ENCODE assay signal across 9 cellular contexts in genomic region chr19:43594081-43594697, GRCh38. TPM values are rescaled to one million over a fixed set of nuclear protein-coding genes. Genes with fewer than 3 reads are reported as not detected.
DNase-seq lines count a peak whose midpoint lies in the region; FAIRE-seq and TF ChIP-seq lines count a peak whose summit lies in the region.
"Had no signal": no experiment of that assay in that cellular context is flagged by ENCODE, and none has a peak within 500 bp of the region (broad histone marks: within the 10 kb centered on the region; RNA-seq: fewer than 3 reads in every experiment).

No MANE protein-coding gene starts in this region.

- POLR2A ChIA-PET in BJ (lab: Charles Lee) = interaction anchor here (0.6 kb wide), 1 partner anchor 74 kb away, joined by 4 read pairs; no protein-coding TSS in a partner anchor

- H3K27me3 ChIP-seq in BJ (ENCODE audit: control insufficient read depth, insufficient read depth, low read length) = no peaks in the 10 kb centered on the region
- no peaks in the 10 kb centered on the region for H3K27me3 ChIP-seq in neural progenitor cell
- H3K27me3 ChIP-seq: adrenal gland had no signal

- H3F3A ChIP-seq in neural progenitor cell (ENCODE audit: low read depth) = peaks cover 20% of the 10 kb centered on the region

- intact Hi-C loops in dendritic cell treated with granulocyte-macrophage colony-stimulating factor and Interleukin-4, amounts not matched to agents 40 ng/mL and 50 ng/mL, for 4 days (cut with micrococcal nuclease) = loop anchor here (10.0 kb wide), 1 partner anchor 149 kb away; no protein-coding TSS in a partner anchor

- no peak overlapping the region for H3K27ac ChIP-seq in neural progenitor cell

- H3K36me3 Mint-ChIP-seq in dendritic cell treated with granulocyte-macrophage colony-stimulating factor and Interleukin-4, amounts not matched to agents 40 ng/mL and 50 ng/mL, for 4 days (ENCODE audit: low read depth) = peaks cover 80% of the 10 kb centered on the region
- H3K36me3 Mint-ChIP-seq in neural progenitor cell = peaks cover 12% of the 10 kb centered on the region

- H4K20me1 ChIP-seq in neural progenitor cell (ENCODE audit: low read depth) = peaks cover 21% of the 10 kb centered on the region

- CTCF ChIA-PET in BJ (lab: Yijun Ruan, JAX) = interaction anchor here (0.6 to 4.9 kb wide), 23 partner anchors 10 to 231 kb away, joined by 3 to 43 read pairs (median 4); partner anchors contain the start of genes ETHE1, XRCC1 and ZNF575

- peaks cover 19% of the 10 kb centered on the region for H3K36me3 ChIP-seq in BJ (ENCODE audit: control insufficient read depth, insufficient read depth, low read length)
- H3K36me3 ChIP-seq in neural progenitor cell = no peaks in the 10 kb centered on the region

- H3K4me3 Mint-ChIP-seq in dendritic cell treated with granulocyte-macrophage colony-stimulating factor and Interleukin-4, amounts not matched to agents 40 ng/mL and 50 ng/mL, for 4 days = peak overlapping the region; percentile 50
- peak overlapping the region; percentile 93 for H3K4me3 Mint-ChIP-seq in neural progenitor cell

- no peak overlapping the region for H2AFZ ChIP-seq in neural progenitor cell (replicated peaks)

- H3K9me3 Mint-ChIP-seq in dendritic cell treated with granulocyte-macrophage colony-stimulating factor and Interleukin-4, amounts not matched to agents 40 ng/mL and 50 ng/mL, for 4 days = no peaks in the 10 kb centered on the region
- no peaks in the 10 kb centered on the region for H3K9me3 Mint-ChIP-seq in neural progenitor cell

- peak overlapping the region; percentile 98 for H3K27ac Mint-ChIP-seq in dendritic cell treated with granulocyte-macrophage colony-stimulating factor and Interleukin-4, amounts not matched to agents 40 ng/mL and 50 ng/mL, for 4 days
- H3K27ac Mint-ChIP-seq in neural progenitor cell = no peak overlapping the region

- peak overlapping the region; percentile 64 for H3K4me3 ChIP-seq in BJ (ENCODE audit: low read depth, low read length)
- peak overlapping the region; percentile 91 for H3K4me3 ChIP-seq in LNCaP clone FGC (ENCODE audit: low read depth, low read length)
- H3K4me3 ChIP-seq in neural progenitor cell = peak overlapping the region; percentile 64

- TF ChIP-seq CTCF in BJ (IDR thresholded peaks at IDR 0.05; ENCODE audit: insufficient read depth, low read depth, low read length) (no peak), LNCaP clone FGC (IDR thresholded peaks at IDR 0.05; ENCODE audit: control insufficient read depth, extremely low read depth, insufficient read depth) (no peak), neural progenitor cell (IDR thresholded peaks at IDR 0.05) (no peak)

- TF ChIP-seq POLR2A in GM12891 (IDR thresholded peaks at IDR 0.05; ENCODE audit: low read depth, low read length) = no peak

- H3K79me2 ChIP-seq in neural progenitor cell (ENCODE audit: low read depth) = peaks cover 45% of the 10 kb centered on the region

- H3K4me2 ChIP-seq in neural progenitor cell = peak overlapping the region; percentile 97

- H3K27me3 Mint-ChIP-seq in dendritic cell treated with granulocyte-macrophage colony-stimulating factor and Interleukin-4, amounts not matched to agents 40 ng/mL and 50 ng/mL, for 4 days = no peaks in the 10 kb centered on the region
- H3K27me3 Mint-ChIP-seq in neural progenitor cell (ENCODE audit: insufficient read depth, low read depth) = peaks cover 14% of the 10 kb centered on the region

- H3K4me1 Mint-ChIP-seq in dendritic cell treated with granulocyte-macrophage colony-stimulating factor and Interleukin-4, amounts not matched to agents 40 ng/mL and 50 ng/mL, for 4 days (ENCODE audit: low read depth) = peaks cover 52% of the 10 kb centered on the region
- peaks cover 25% of the 10 kb centered on the region for H3K4me1 Mint-ChIP-seq in neural progenitor cell

- H3K9me3 ChIP-seq in neural progenitor cell (ENCODE audit: low read depth) = no peaks in the 10 kb centered on the region
- H3K9me3 ChIP-seq: adrenal gland had no signal

- DNase-seq in BJ (ENCODE audit: low read depth) = no peak
- no peak for DNase-seq in LNCaP clone FGC (ENCODE audit: low read depth)
- no peak for DNase-seq in neural progenitor cell (ENCODE audit: low spot score)
- no peak for DNase-seq in NCI-H1105 (lab: John Stamatoyannopoulos, UW)
- no peak for DNase-seq in GM12891 (ENCODE audit: insufficient read length, low spot score)
- no peak for DNase-seq in KG1 (lab: John Stamatoyannopoulos, UW)
- DNase-seq in activated gamma-delta T cell (lab: John Stamatoyannopoulos, UW) = no peak

- no peak overlapping the region for H3K9ac ChIP-seq in neural progenitor cell

- FAIRE-seq in GM12891 (lab: Jason Lieb, UNC) = no peak

- no peaks in the 10 kb centered on the region for H3K4me1 ChIP-seq in neural progenitor cell

TF ChIP-seq in GM12891, 5 proteins besides CTCF, POLR2A, EP300 and RAD21:
- TF ChIP-seq SPI1 (IDR thresholded peaks at IDR 0.05; ENCODE audit: low read depth, low read length) = no peak
- TF ChIP-seq TAF1 (IDR thresholded peaks at IDR 0.05; ENCODE audit: low read depth, low read length) = no peak
- no peak for TF ChIP-seq PAX5 (IDR thresholded peaks at IDR 0.05; ENCODE audit: insufficient read depth, low read length, severe bottlenecking)
- TF ChIP-seq POU2F2 (IDR thresholded peaks at IDR 0.05; ENCODE audit: low read depth, low read length) = no peak
- TF ChIP-seq POLR2AphosphoS5 (IDR thresholded peaks at IDR 0.05; ENCODE audit: low read depth, low read length) = no peak

RNA-seq across cellular contexts. Expression of gene IRGQ, which starts 1.7 kb away (rescaled TPM):
- 5.4 and 7.0 TPM in 2 replicates for polyA plus RNA-seq in BJ (2011; rRNA removed)
- 9.6 and 11.9 TPM in 2 replicates for polyA minus RNA-seq in BJ (2011; rRNA and poly(A)+ RNA removed)
- total RNA-seq in neural progenitor cell (ENCODE audit: low replicate concordance) = 27.4 and 31.5 TPM in 2 replicates
- 2.5 TPM for polyA plus RNA-seq in GM12891 (2012; ENCODE audit: low read depth, missing spikeins)

RNA-seq across cellular contexts. Expression of gene ZNF576, which starts 2.2 kb away (rescaled TPM):
- 9.0 and 14.8 TPM in 2 replicates for polyA plus RNA-seq in BJ (2011; rRNA removed)
- polyA minus RNA-seq in BJ (2011; rRNA and poly(A)+ RNA removed) = 5.6 and 6.8 TPM in 2 replicates
- total RNA-seq in neural progenitor cell (ENCODE audit: low replicate concordance) = 6.8 and 9.0 TPM in 2 replicates
- polyA plus RNA-seq in GM12891 (2012; ENCODE audit: low read depth, missing spikeins) = 6.5 TPM

RNA-seq across cellular contexts. Expression of gene SRRM5, which starts 17.7 kb away (rescaled TPM):
- 0.04 and 0.06 TPM in 2 replicates for polyA plus RNA-seq in BJ (2011; rRNA removed)
- polyA minus RNA-seq in BJ (2011; rRNA and poly(A)+ RNA removed) = 0.09 TPM in 1 of 2 replicates, not detected in the other
- 0.25 TPM in 1 of 2 replicates, not detected in the other for total RNA-seq in neural progenitor cell (ENCODE audit: low replicate concordance)
- 0.14 TPM for polyA plus RNA-seq in GM12891 (2012; ENCODE audit: low read depth, missing spikeins)

RNA-seq across cellular contexts. Expression of gene PINLYP, which starts 18.6 kb away (rescaled TPM):
- 2.0 and 2.2 TPM in 2 replicates for polyA plus RNA-seq in BJ (2011; rRNA removed)
- 0.46 and 1.2 TPM in 2 replicates for polyA minus RNA-seq in BJ (2011; rRNA and poly(A)+ RNA removed)
- total RNA-seq in neural progenitor cell (ENCODE audit: low replicate concordance) = 4.0 and 8.6 TPM in 2 replicates
- polyA plus RNA-seq in GM12891 (2012; ENCODE audit: low read depth, missing spikeins) = 12.7 TPM

RNA-seq across cellular contexts. Expression of gene XRCC1, which starts 18.9 kb away (rescaled TPM):
- 22.8 and 30.8 TPM in 2 replicates for polyA plus RNA-seq in BJ (2011; rRNA removed)
- 11.4 and 22.8 TPM in 2 replicates for polyA minus RNA-seq in BJ (2011; rRNA and poly(A)+ RNA removed)
- 33.8 and 88.8 TPM in 2 replicates for total RNA-seq in neural progenitor cell (ENCODE audit: low replicate concordance)
- 27.6 TPM for polyA plus RNA-seq in GM12891 (2012; ENCODE audit: low read depth, missing spikeins)
